26 cellular contexts compared by ENCODE assay signal in the genomic region with DNA sequence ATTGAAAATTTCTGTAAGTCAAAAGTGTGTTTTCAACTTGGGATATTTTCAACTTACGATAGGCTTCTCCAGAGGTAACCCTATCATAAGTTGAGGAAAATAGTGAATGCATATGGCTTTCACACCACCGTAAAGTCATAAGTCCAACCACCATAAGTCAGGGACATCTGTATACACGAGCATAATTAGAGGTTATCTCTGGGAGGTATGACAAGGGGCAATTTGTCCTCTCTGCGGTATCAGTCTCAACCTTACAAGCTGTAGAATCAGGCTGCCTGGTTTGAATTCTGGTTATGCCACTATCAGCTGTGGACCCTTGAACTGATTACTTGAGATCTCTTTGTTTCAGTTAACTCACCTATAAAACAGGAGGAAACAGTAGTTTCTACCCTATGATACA.
"Had no signal": no experiment of that assay in that cellular context is flagged by ENCODE, and none has a peak within 500 bp of the region (broad histone marks: within the 10 kb centered on the region; RNA-seq: fewer than 3 reads in every experiment).

No MANE protein-coding gene starts in this region.

- ATAC-seq: esophagus mucosa, gastrocnemius medialis, heart right ventricle, left cardiac atrium, left lung, left ventricle myocardium superior, lower lobe of right lung, mucosa of descending colon had no signal

- H3K4me3 ChIP-seq: coronary artery, dorsolateral prefrontal cortex, esophagus squamous epithelium, gastrocnemius medialis, heart right ventricle, left lung, lower lobe of right lung, mucosa of descending colon had no signal

- H3K27me3 ChIP-seq: dorsolateral prefrontal cortex, esophagus squamous epithelium, gastrocnemius medialis, heart right ventricle, left lung had no signal

- H3K36me3 ChIP-seq: esophagus squamous epithelium, gastrocnemius medialis, heart right ventricle, left lung, lower lobe of right lung had no signal

- DNase-seq: dermis blood vessel endothelial cell; dorsolateral prefrontal cortex; effector CD4-positive, alpha-beta T cell; effector memory CD4-positive, alpha-beta T cell; esophagus squamous epithelium; foreskin fibroblast; foreskin melanocyte; gastrocnemius medialis; glutamatergic neuron; head of caudate nucleus; heart right ventricle; hippocampal formation; left cardiac atrium; left lung; left ventricle myocardium superior; lower lobe of right lung; mesenchymal stem cell; mucosa of descending colon had no signal

- FAIRE-seq: colon, endometrium, islet of Langerhans, keratinocyte had no signal

- H3K4me1 ChIP-seq: esophagus squamous epithelium, lower lobe of right lung had no signal

- H3K27ac ChIP-seq: coronary artery, dorsolateral prefrontal cortex, epithelial cell of prostate, esophagus squamous epithelium, gastrocnemius medialis, heart right ventricle, left lung, lower lobe of right lung had no signal

- H3K9me3 ChIP-seq: esophagus squamous epithelium, gastrocnemius medialis, heart right ventricle, left lung, lower lobe of right lung, mucosa of descending colon had no signal

- H3K27ac Mint-ChIP-seq: mesothelial cell of epicardium had no signal

- H3K9me3 Mint-ChIP-seq: mesothelial cell of epicardium had no signal

- H3K4me3 Mint-ChIP-seq: mesothelial cell of epicardium had no signal

- H3K36me3 Mint-ChIP-seq: mesothelial cell of epicardium had no signal
